Comparison of ENCODE assay signal across 22 cellular contexts in genomic region chr14:31006703-31007102, GRCh38. TPM values are rescaled to one million over a fixed set of nuclear protein-coding genes. Genes with fewer than 3 reads are reported as not detected.
A peak's percentile ranks its signal among the peaks of the same experiment; 100 is the strongest.
DNase-seq lines count a peak whose midpoint lies in the region; ATAC-seq lines count a peak whose summit lies in the region.
"Had no signal": no experiment of that assay in that cellular context is flagged by ENCODE, and none has a peak within 500 bp of the region (broad histone marks: within the 10 kb centered on the region; RNA-seq: fewer than 3 reads in every experiment).

No MANE protein-coding gene starts in this region.

- H3K36me3 ChIP-seq in naive thymus-derived CD4-positive, alpha-beta T cell (ENCODE audit: control insufficient read depth in 2 of 3, insufficient read depth in 3 of 3, low read length in 3 of 3): peaks cover 0 to 8% (median 5%) of the 10 kb centered on the region in 3 experiments

- intact Hi-C loops in naive thymus-derived CD4-positive, alpha-beta T cell (cut with micrococcal nuclease): no loop called here
- intact Hi-C loops in activated naive CD4-positive, alpha-beta T cell treated with anti-CD3 and anti-CD28 coated beads for 36 hours (cut with micrococcal nuclease): no loop called here

- peaks cover 11% of the 10 kb centered on the region for H3K4me1 Mint-ChIP-seq in activated naive CD8-positive, alpha-beta T cell (ENCODE audit: low read depth)
- H3K4me1 Mint-ChIP-seq in activated naive CD8-positive, alpha-beta T cell treated with anti-CD3 and anti-CD28 coated beads, Interleukin-2, amount 50 U/mL, for 24 hours: peaks cover 5% of the 10 kb centered on the region
- H3K4me1 Mint-ChIP-seq in T-helper 17 cell: peaks cover 3% of the 10 kb centered on the region
- H3K4me1 Mint-ChIP-seq in naive thymus-derived CD4-positive, alpha-beta T cell: peaks cover 0 to 21% (median 9%) of the 10 kb centered on the region in 7 donors
- H3K4me1 Mint-ChIP-seq in activated naive CD4-positive, alpha-beta T cell treated with anti-CD3 and anti-CD28 coated beads for 36 hours (ENCODE audit: low read depth): peaks cover 6% of the 10 kb centered on the region
- H3K4me1 Mint-ChIP-seq in stimulated activated naive CD8-positive, alpha-beta T cell treated with anti-CD3 and anti-CD28 coated beads, Interleukin-15, amount 100 ng/mL, for 72 hours: peaks cover 13% of the 10 kb centered on the region

- peaks cover 6% of the 10 kb centered on the region for H3K36me3 Mint-ChIP-seq in activated naive CD8-positive, alpha-beta T cell
- peaks cover 24% of the 10 kb centered on the region for H3K36me3 Mint-ChIP-seq in activated naive CD8-positive, alpha-beta T cell treated with anti-CD3 and anti-CD28 coated beads, Interleukin-2, amount 50 U/mL, for 24 hours (ENCODE audit: low read depth)
- peaks cover 3% of the 10 kb centered on the region for H3K36me3 Mint-ChIP-seq in T-helper 17 cell (ENCODE audit: low read depth)
- H3K36me3 Mint-ChIP-seq in naive thymus-derived CD4-positive, alpha-beta T cell: peaks cover 0 to 22% (median 19%) of the 10 kb centered on the region in 5 donors
- peaks cover 22% of the 10 kb centered on the region for H3K36me3 Mint-ChIP-seq in activated naive CD4-positive, alpha-beta T cell treated with anti-CD3 and anti-CD28 coated beads for 36 hours (ENCODE audit: low read depth)

- CTCF ChIA-PET in naive thymus-derived CD4-positive, alpha-beta T cell (lab: Charles Lee): no interaction called here
- CTCF ChIA-PET in activated naive CD4-positive, alpha-beta T cell treated with anti-CD3 and anti-CD28 coated beads for 36 hours (lab: Charles Lee): no interaction called here

- no peak for ATAC-seq in activated naive CD8-positive, alpha-beta T cell treated with anti-CD3 and anti-CD28 coated beads, Interleukin-2, amount 50 U/mL, for 24 hours
- no peak for ATAC-seq in T-helper 17 cell
- ATAC-seq in naive thymus-derived CD4-positive, alpha-beta T cell: no peak
- ATAC-seq in stimulated activated naive CD8-positive, alpha-beta T cell treated with anti-CD3 and anti-CD28 coated beads, Interleukin-15, amount 100 ng/mL, for 72 hours: no peak
- ATAC-seq: A549 had no signal

- H3K27me3 ChIP-seq in naive thymus-derived CD4-positive, alpha-beta T cell (ENCODE audit: control insufficient read depth in 2 of 2, insufficient read depth in 2 of 2, low read length in 2 of 2): no peaks in the 10 kb centered on the region

- H3K9me3 ChIP-seq in T-helper 17 cell (ENCODE audit: control insufficient read depth, low read length, poor library complexity, severe bottlenecking): no peaks in the 10 kb centered on the region
- no peaks in the 10 kb centered on the region for H3K9me3 ChIP-seq in naive thymus-derived CD4-positive, alpha-beta T cell (ENCODE audit: control insufficient read depth in 2 of 3, low read length in 3 of 3)
- H3K9me3 ChIP-seq: A549, Caco-2 had no signal

- H3K27ac ChIP-seq in naive thymus-derived CD4-positive, alpha-beta T cell (ENCODE audit: low read depth, low read length): no peak overlapping the region
- H3K27ac ChIP-seq: A549 had no signal

- POLR2A ChIA-PET in naive thymus-derived CD4-positive, alpha-beta T cell (lab: Charles Lee): no interaction called here

- peak overlapping the region; percentile 22 for H3K27ac Mint-ChIP-seq in activated naive CD8-positive, alpha-beta T cell
- no peak overlapping the region for H3K27ac Mint-ChIP-seq in activated naive CD8-positive, alpha-beta T cell treated with anti-CD3 and anti-CD28 coated beads, Interleukin-2, amount 50 U/mL, for 24 hours
- peak overlapping the region; percentile 11 for H3K27ac Mint-ChIP-seq in T-helper 17 cell
- peak overlapping the region in 6 of 9 donors; percentile 48 to 78 (median 71) for H3K27ac Mint-ChIP-seq in naive thymus-derived CD4-positive, alpha-beta T cell
- no peak overlapping the region for H3K27ac Mint-ChIP-seq in activated naive CD4-positive, alpha-beta T cell treated with anti-CD3 and anti-CD28 coated beads for 36 hours
- H3K27ac Mint-ChIP-seq in stimulated activated naive CD8-positive, alpha-beta T cell treated with anti-CD3 and anti-CD28 coated beads, Interleukin-15, amount 100 ng/mL, for 72 hours: no peak overlapping the region

- H3K27me3 Mint-ChIP-seq in activated naive CD8-positive, alpha-beta T cell: no peaks in the 10 kb centered on the region
- no peaks in the 10 kb centered on the region for H3K27me3 Mint-ChIP-seq in activated naive CD8-positive, alpha-beta T cell treated with anti-CD3 and anti-CD28 coated beads, Interleukin-2, amount 50 U/mL, for 24 hours
- no peaks in the 10 kb centered on the region for H3K27me3 Mint-ChIP-seq in T-helper 17 cell
- H3K27me3 Mint-ChIP-seq in naive thymus-derived CD4-positive, alpha-beta T cell: no peaks in the 10 kb centered on the region
- H3K27me3 Mint-ChIP-seq in activated naive CD4-positive, alpha-beta T cell treated with anti-CD3 and anti-CD28 coated beads for 36 hours (ENCODE audit: low read depth): no peaks in the 10 kb centered on the region
- no peaks in the 10 kb centered on the region for H3K27me3 Mint-ChIP-seq in stimulated activated naive CD8-positive, alpha-beta T cell treated with anti-CD3 and anti-CD28 coated beads, Interleukin-15, amount 100 ng/mL, for 72 hours
- H3K27me3 Mint-ChIP-seq: CD4-positive, alpha-beta memory T cell had no signal

- H3K4me3 Mint-ChIP-seq in activated naive CD8-positive, alpha-beta T cell: no peak overlapping the region
- no peak overlapping the region for H3K4me3 Mint-ChIP-seq in activated naive CD8-positive, alpha-beta T cell treated with anti-CD3 and anti-CD28 coated beads, Interleukin-2, amount 50 U/mL, for 24 hours
- H3K4me3 Mint-ChIP-seq in T-helper 17 cell: no peak overlapping the region
- H3K4me3 Mint-ChIP-seq in naive thymus-derived CD4-positive, alpha-beta T cell: no peak overlapping the region
- H3K4me3 Mint-ChIP-seq in activated naive CD4-positive, alpha-beta T cell treated with anti-CD3 and anti-CD28 coated beads for 36 hours: no peak overlapping the region
- H3K4me3 Mint-ChIP-seq in stimulated activated naive CD8-positive, alpha-beta T cell treated with anti-CD3 and anti-CD28 coated beads, Interleukin-15, amount 100 ng/mL, for 72 hours: no peak overlapping the region
- H3K4me3 Mint-ChIP-seq: CD4-positive, alpha-beta memory T cell had no signal

- DNase-seq in activated naive CD8-positive, alpha-beta T cell treated with anti-CD3 and anti-CD28 coated beads, Interleukin-2, amount 50 U/mL, for 24 hours: no peak
- DNase-seq in T-helper 17 cell (no peak), SKM-1 (lab: John Stamatoyannopoulos, UW; ENCODE audit: unreplicated experiment) (no peak)
- DNase-seq in naive thymus-derived CD4-positive, alpha-beta T cell: no peak
- DNase-seq in activated naive CD4-positive, alpha-beta T cell treated with anti-CD3 and anti-CD28 coated beads for 36 hours: no peak
- DNase-seq in stimulated activated naive CD8-positive, alpha-beta T cell treated with anti-CD3 and anti-CD28 coated beads, Interleukin-15, amount 100 ng/mL, for 72 hours: no peak
- DNase-seq: C1 segment of cervical spinal cord; Caco-2; CD4-positive, alpha-beta memory T cell; GOT3; HCEC 1CT; KBM-7; MV-4-11; NCI-H1105; NCI-H146; NCI-H1930; NCI-H2107; NCI-H524; NCI-H774; SIG-M5 had no signal

- H3K4me1 ChIP-seq in naive thymus-derived CD4-positive, alpha-beta T cell (ENCODE audit: control insufficient read depth in 2 of 2, insufficient read depth in 2 of 2, low read length in 2 of 2): no peaks in the 10 kb centered on the region
- H3K4me1 ChIP-seq: A549, Caco-2 had no signal

- H3K4me3 ChIP-seq in naive thymus-derived CD4-positive, alpha-beta T cell (ENCODE audit: low read length): no peak overlapping the region
- H3K4me3 ChIP-seq: A549 had no signal

- no peaks in the 10 kb centered on the region for H3K9me3 Mint-ChIP-seq in activated naive CD8-positive, alpha-beta T cell (ENCODE audit: low read depth)
- H3K9me3 Mint-ChIP-seq in activated naive CD8-positive, alpha-beta T cell treated with anti-CD3 and anti-CD28 coated beads, Interleukin-2, amount 50 U/mL, for 24 hours: no peaks in the 10 kb centered on the region
- H3K9me3 Mint-ChIP-seq in naive thymus-derived CD4-positive, alpha-beta T cell: no peaks in the 10 kb centered on the region
- no peaks in the 10 kb centered on the region for H3K9me3 Mint-ChIP-seq in activated naive CD4-positive, alpha-beta T cell treated with anti-CD3 and anti-CD28 coated beads for 36 hours
- no peaks in the 10 kb centered on the region for H3K9me3 Mint-ChIP-seq in stimulated activated naive CD8-positive, alpha-beta T cell treated with anti-CD3 and anti-CD28 coated beads, Interleukin-15, amount 100 ng/mL, for 72 hours
- H3K9me3 Mint-ChIP-seq: CD4-positive, alpha-beta memory T cell had no signal

RNA-seq across cellular contexts. Expression of gene AP4S1, which starts 18.7 kb away (rescaled TPM):
- 10 to 100 TPM; 11.7 to 14.0 TPM for total RNA-seq in T-helper 17 cell
- total RNA-seq in naive thymus-derived CD4-positive, alpha-beta T cell: 10 to 100 TPM in 4 of 5 experiments, 1 to 10 TPM in 1; 7.9 to 22.0 (median 15.9) TPM
- 10 to 100 TPM; 10.7 to 10.9 TPM for polyA plus RNA-seq in naive thymus-derived CD4-positive, alpha-beta T cell
- 1 to 10 TPM; 1.6 to 2.9 TPM for total RNA-seq in activated naive CD4-positive, alpha-beta T cell treated with anti-CD3 and anti-CD28 coated beads for 36 hours

RNA-seq across cellular contexts. Expression of gene STRN3, which starts 19.5 kb away (rescaled TPM):
- 10 to 100 TPM; 23.1 to 25.1 TPM for total RNA-seq in T-helper 17 cell
- 10 to 100 TPM; 20.4 to 28.7 (median 25.2) TPM for total RNA-seq in naive thymus-derived CD4-positive, alpha-beta T cell
- 1 to 10 TPM; 3.5 to 5.8 TPM for polyA plus RNA-seq in naive thymus-derived CD4-positive, alpha-beta T cell
- total RNA-seq in activated naive CD4-positive, alpha-beta T cell treated with anti-CD3 and anti-CD28 coated beads for 36 hours: 10 to 100 TPM; 12.6 to 13.8 TPM

Comparison
In these comparisons a context has a peak if more than half of its experiments do, and no peak if none do; other contexts are left out.
1. H3K27ac Mint-ChIP-seq: peak in activated naive CD8-positive, alpha-beta T cell (single experiment), T-helper 17 cell (single experiment) and naive thymus-derived CD4-positive, alpha-beta T cell (6 of 9); none in activated naive CD8-positive, alpha-beta T cell treated with anti-CD3 and anti-CD28 coated beads, Interleukin-2, amount 50 U/mL, for 24 hours (single experiment), activated naive CD4-positive, alpha-beta T cell treated with anti-CD3 and anti-CD28 coated beads for 36 hours (single experiment) and stimulated activated naive CD8-positive, alpha-beta T cell treated with anti-CD3 and anti-CD28 coated beads, Interleukin-15, amount 100 ng/mL, for 72 hours (0 of 2).